In genomic region chr2:134174711-134175110, GRCh38 we compare ENCODE assay signal across 19 cellular contexts.
DNase-seq lines count a peak whose midpoint lies in the region; ATAC-seq and TF ChIP-seq lines count a peak whose summit lies in the region.
"Had no signal": no experiment of that assay in that cellular context is flagged by ENCODE, and none has a peak within 500 bp of the region (broad histone marks: within the 10 kb centered on the region; RNA-seq: fewer than 3 reads in every experiment).

No MANE protein-coding gene starts in this region.

- H3K27ac Mint-ChIP-seq in CD4-positive, alpha-beta memory T cell, result peak overlapping the region; percentile 27 to 90 (median 85)
- H3K27ac Mint-ChIP-seq in activated B cell treated with CpG ODN at 0.5 μM for 24 hours (peak overlapping the region; percentile 57), naive B cell (peak overlapping the region in 4 of 6 donors; percentile 84 to 97 (median 94))
- H3K27ac Mint-ChIP-seq: H9 had no signal

- H3K4me1 Mint-ChIP-seq in CD4-positive, alpha-beta memory T cell, result peaks cover 67 to 94% (median 80%) of the 10 kb centered on the region in 4 donors
- peaks cover 92% of the 10 kb centered on the region for H3K4me1 Mint-ChIP-seq in activated B cell treated with CpG ODN at 0.5 μM for 24 hours
- peaks cover 78 to 100% (median 98%) of the 10 kb centered on the region in 3 donors for H3K4me1 Mint-ChIP-seq in naive B cell

- H3K4me3 ChIP-seq in CD4-positive, alpha-beta memory T cell (ENCODE audit: low read length in 2 of 2), result no peak overlapping the region
- no peak overlapping the region for H3K4me3 ChIP-seq in spleen
- H3K4me3 ChIP-seq: A549, PC-9, SK-N-MC had no signal

- H3K4me3 Mint-ChIP-seq in CD4-positive, alpha-beta memory T cell, result peak overlapping the region in 2 of 8 donors; percentile 2 to 29
- H3K4me3 Mint-ChIP-seq in activated B cell treated with CpG ODN at 0.5 μM for 24 hours (no peak overlapping the region), naive B cell (peak overlapping the region in 2 of 8 donors; percentile 47 to 61)
- H3K4me3 Mint-ChIP-seq: H9 had no signal

- no peak overlapping the region for H3K27ac ChIP-seq in CD4-positive, alpha-beta memory T cell (ENCODE audit: low read depth, low read length)
- H3K27ac ChIP-seq in spleen, result peak overlapping the region in 3 of 8 donors; percentile 32 to 51 (median 41)
- H3K27ac ChIP-seq: A549, PC-9, SK-N-MC had no signal

- 91 to 97% (median 96%) methylated on average over 5 of the region's 5 CpGs for WGBS in spleen, 5 donors

- DNase-seq in CD4-positive, alpha-beta memory T cell, result no peak
- DNase-seq in activated B cell treated with CpG ODN at 0.5 μM for 24 hours (no peak), left cardiac atrium (no peak), naive B cell (no peak), NCI-H345 treated with DMSO at 0.1 percent for 48 hours (lab: John Stamatoyannopoulos, UW; ENCODE audit: unreplicated experiment) (no peak), sciatic nerve (ENCODE audit: low spot score) (no peak), spleen (no peak), NCI-H526 (lab: John Stamatoyannopoulos, UW) (no peak)
- DNase-seq: C1 segment of cervical spinal cord, EL, H9, KBM-7, NCI-H1417 treated with DMSO at 0.1 percent for 48 hours, NCI-H2029, NCI-H2171, NCI-H82, PC-9 had no signal

- no peak for TF ChIP-seq POLR2A in spleen (IDR thresholded peaks at IDR 0.05)

- TF ChIP-seq CTCF in activated B cell treated with CpG ODN at 0.5 μM for 24 hours (IDR thresholded peaks at IDR 0.05), result no peak
- TF ChIP-seq CTCF in spleen (IDR thresholded peaks at IDR 0.05 in 8 of 11, conservative IDR thresholded peaks at IDR 0.05 in 3 of 11), result no peak

- no peaks in the 10 kb centered on the region for H3K36me3 ChIP-seq in CD4-positive, alpha-beta memory T cell (ENCODE audit: insufficient read depth, low read length)
- peaks cover 0 to 4% (median 0%) of the 10 kb centered on the region in 6 donors for H3K36me3 ChIP-seq in spleen

- CTCF ChIA-PET in CD4-positive, alpha-beta memory T cell (lab: Charles Lee; ENCODE audit: partially characterized antibody), result no interaction called here
- CTCF ChIA-PET in activated B cell treated with CpG ODN at 0.5 μM for 24 hours (lab: Charles Lee), result no interaction called here

- intact Hi-C loops in CD4-positive, alpha-beta memory T cell (cut with micrococcal nuclease), result no loop called here
- intact Hi-C loops in activated B cell treated with CpG ODN at 0.5 μM for 24 hours (cut with micrococcal nuclease) (no loop called here), left cardiac atrium (cut with DNase I) (loop anchor here in 1 of 2 donors (5.0 kb wide), 2 partner anchors 37 to 83 kb away; no protein-coding TSS in a partner anchor), sciatic nerve (cut with DNase I) (no loop called here), spleen (cut with DNase I; ENCODE audit: low total_unique reads) (no loop called here)

- POLR2A ChIA-PET in CD4-positive, alpha-beta memory T cell (lab: Charles Lee; ENCODE audit: partially characterized antibody), result interaction anchor here (1.1 to 1.6 kb wide), 2 partner anchors 14 to 55 kb away, joined by 3 read pairs; no protein-coding TSS in a partner anchor
- POLR2A ChIA-PET in activated B cell treated with CpG ODN at 0.5 μM for 24 hours (lab: Charles Lee), result interaction anchor here (0.5 kb wide), 1 partner anchor 29 kb away, joined by 3 read pairs; no protein-coding TSS in a partner anchor

- no peaks in the 10 kb centered on the region for H3K27me3 Mint-ChIP-seq in CD4-positive, alpha-beta memory T cell
- no peaks in the 10 kb centered on the region for H3K27me3 Mint-ChIP-seq in activated B cell treated with CpG ODN at 0.5 μM for 24 hours
- no peaks in the 10 kb centered on the region for H3K27me3 Mint-ChIP-seq in naive B cell

- H3K9me3 ChIP-seq in CD4-positive, alpha-beta memory T cell (ENCODE audit: control insufficient read depth in 1 of 2, low read length in 2 of 2), result no peaks in the 10 kb centered on the region
- H3K9me3 ChIP-seq in spleen, result no peaks in the 10 kb centered on the region
- H3K9me3 ChIP-seq: A549 had no signal

- no peaks in the 10 kb centered on the region for H3K9me3 Mint-ChIP-seq in CD4-positive, alpha-beta memory T cell
- H3K9me3 Mint-ChIP-seq in activated B cell treated with CpG ODN at 0.5 μM for 24 hours (no peaks in the 10 kb centered on the region), naive B cell (no peaks in the 10 kb centered on the region)
- H3K9me3 Mint-ChIP-seq: H9 had no signal

- peaks cover 3 to 4% of the 10 kb centered on the region in 2 donors for H3K36me3 Mint-ChIP-seq in CD4-positive, alpha-beta memory T cell
- peaks cover 22% of the 10 kb centered on the region for H3K36me3 Mint-ChIP-seq in activated B cell treated with CpG ODN at 0.5 μM for 24 hours (ENCODE audit: low read depth)
- H3K36me3 Mint-ChIP-seq in naive B cell, result no peaks in the 10 kb centered on the region

- no peaks in the 10 kb centered on the region for H3K27me3 ChIP-seq in CD4-positive, alpha-beta memory T cell (ENCODE audit: insufficient read depth, low read length)
- no peaks in the 10 kb centered on the region for H3K27me3 ChIP-seq in spleen (replicated peaks in 1 of 7)

- ATAC-seq in activated B cell treated with CpG ODN at 0.5 μM for 24 hours (ENCODE audit: low read depth) (no peak), left cardiac atrium (peak; percentile 73 to 76), naive B cell (ENCODE audit: low read depth in 2 of 2) (no peak), sciatic nerve (no peak)
- ATAC-seq: A549 had no signal

- H3K4me1 ChIP-seq in CD4-positive, alpha-beta memory T cell (ENCODE audit: insufficient read depth, low read length), result peaks cover 78% of the 10 kb centered on the region
- H3K4me1 ChIP-seq in spleen, result peaks cover 0 to 97% (median 56%) of the 10 kb centered on the region in 6 donors
- H3K4me1 ChIP-seq: A549 had no signal

Comparison
In these comparisons a context has a peak if more than half of its experiments do, and no peak if none do; other contexts are left out.
1. ATAC-seq: peak in left cardiac atrium (2 of 2); none in activated B cell treated with CpG ODN at 0.5 μM for 24 hours (single experiment), naive B cell (0 of 2) and sciatic nerve (single experiment).
2. Peak in every context shown above with its lines, with median percentiles within 50 percentile points of each other: H3K27ac Mint-ChIP-seq.